11 cellular contexts compared by ENCODE assay signal in the genomic region with DNA sequence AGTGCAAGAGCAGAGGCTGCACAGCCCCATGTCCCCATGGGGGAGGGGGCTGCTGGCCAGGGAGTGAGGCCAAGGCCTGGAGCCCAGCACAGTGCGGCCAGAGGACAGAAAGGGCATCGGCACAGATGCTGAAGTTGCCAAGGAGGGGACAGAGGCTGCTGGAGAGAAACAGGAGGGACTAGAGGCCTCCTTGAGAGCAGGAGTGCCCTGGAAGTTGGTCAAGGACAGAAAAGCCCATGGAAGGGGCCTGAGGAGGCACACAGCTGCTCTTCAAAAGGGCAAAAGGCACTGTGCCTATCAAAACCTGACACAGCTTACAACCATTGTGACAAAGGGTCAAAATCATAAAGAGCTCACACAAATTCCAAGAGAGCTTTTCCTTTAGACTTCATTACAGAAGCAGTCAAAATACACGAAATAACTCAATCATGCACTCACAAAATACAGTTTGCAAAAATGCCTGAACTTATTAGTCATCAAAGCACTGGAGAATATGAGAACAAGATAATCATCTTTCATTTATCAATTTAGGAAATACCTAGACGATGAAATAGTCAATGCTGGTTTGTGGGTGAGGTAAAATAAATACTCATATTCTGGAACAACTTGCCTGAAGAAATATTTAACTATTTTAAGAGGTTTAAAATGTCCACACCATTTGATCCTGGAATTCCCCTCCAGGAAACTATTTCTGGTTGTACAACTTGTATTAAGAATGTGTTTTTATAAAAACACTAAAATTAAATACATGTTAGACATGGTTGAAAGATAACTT.
DNase-seq lines count a peak whose midpoint lies in the region; TF ChIP-seq lines count a peak whose summit lies in the region.
"Had no signal": no experiment of that assay in that cellular context is flagged by ENCODE, and none has a peak within 500 bp of the region (broad histone marks: within the 10 kb centered on the region; RNA-seq: fewer than 3 reads in every experiment).

No MANE protein-coding gene starts in this region.

- CTCF ChIA-PET in activated naive CD4-positive, alpha-beta T cell treated with anti-CD3 and anti-CD28 coated beads, Interleukin-2, amount 10 ng/mL, durations not matched to agents 7 days and 5 days (lab: Charles Lee): no interaction called here

- H3K4me1 ChIP-seq in SJSA1 (replicated peaks): peaks cover 45% of the 10 kb centered on the region
- H3K4me1 ChIP-seq: parathyroid adenoma had no signal

- H3K4me3 Mint-ChIP-seq in progenitor cell of endocrine pancreas (ENCODE audit: low read depth): no peak overlapping the region
- no peak overlapping the region for H3K4me3 Mint-ChIP-seq in activated naive CD4-positive, alpha-beta T cell treated with anti-CD3 and anti-CD28 coated beads, Interleukin-2, amount 10 ng/mL, durations not matched to agents 7 days and 5 days
- H3K4me3 Mint-ChIP-seq: activated T-cell treated with anti-CD3 and anti-CD28 coated beads, Interleukin-2, amount 50 U/mL, for 24 hours had no signal

- intact Hi-C loops in head of caudate nucleus (cut with DNase I): no loop called here

- no peaks in the 10 kb centered on the region for H3K27me3 ChIP-seq in SJSA1 (replicated peaks)

- H3K4me3 ChIP-seq in SJSA1 (no peak overlapping the region), fibroblast of villous mesenchyme (ENCODE audit: low read depth, low read length) (no peak overlapping the region), retinal pigment epithelial cell (ENCODE audit: low read length) (no peak overlapping the region)

- H3K9me3 Mint-ChIP-seq in progenitor cell of endocrine pancreas (ENCODE audit: low read depth): no peaks in the 10 kb centered on the region
- H3K9me3 Mint-ChIP-seq in activated naive CD4-positive, alpha-beta T cell treated with anti-CD3 and anti-CD28 coated beads, Interleukin-2, amount 10 ng/mL, durations not matched to agents 7 days and 5 days: no peaks in the 10 kb centered on the region
- H3K9me3 Mint-ChIP-seq: activated T-cell treated with anti-CD3 and anti-CD28 coated beads, Interleukin-2, amount 50 U/mL, for 24 hours had no signal

- peaks cover 23% of the 10 kb centered on the region for H3K36me3 Mint-ChIP-seq in progenitor cell of endocrine pancreas (ENCODE audit: insufficient read depth)
- peaks cover 9% of the 10 kb centered on the region for H3K36me3 Mint-ChIP-seq in activated naive CD4-positive, alpha-beta T cell treated with anti-CD3 and anti-CD28 coated beads, Interleukin-2, amount 10 ng/mL, durations not matched to agents 7 days and 5 days

- no peaks in the 10 kb centered on the region for H3K9me3 ChIP-seq in SJSA1 (replicated peaks)

- peak overlapping the region; percentile 84 for H3K27ac ChIP-seq in SJSA1
- H3K27ac ChIP-seq: parathyroid adenoma had no signal

- DNase-seq in Daoy (ENCODE audit: low read depth) (peak; percentile 79), SJSA1 (ENCODE audit: low read depth in 1 of 2, low spot score in 2 of 2) (peak in 1 of 2 experiments; percentile 91), fibroblast of villous mesenchyme (ENCODE audit: low read depth) (peak; percentile 75), retinal pigment epithelial cell (ENCODE audit: low read depth) (peak; percentile 81), progenitor cell of endocrine pancreas (ENCODE audit: low spot score, unreplicated experiment) (no peak), Ammon's horn (ENCODE audit: low spot score) (no peak), head of caudate nucleus (no peak)
- DNase-seq in activated naive CD4-positive, alpha-beta T cell treated with anti-CD3 and anti-CD28 coated beads, Interleukin-2, amount 10 ng/mL, durations not matched to agents 7 days and 5 days: no peak
- DNase-seq: activated T-cell treated with anti-CD3 and anti-CD28 coated beads, Interleukin-2, amount 50 U/mL, for 24 hours; NCI-H1417 had no signal

- H3K27ac Mint-ChIP-seq in progenitor cell of endocrine pancreas: no peak overlapping the region
- no peak overlapping the region for H3K27ac Mint-ChIP-seq in activated naive CD4-positive, alpha-beta T cell treated with anti-CD3 and anti-CD28 coated beads, Interleukin-2, amount 10 ng/mL, durations not matched to agents 7 days and 5 days

- H3K36me3 ChIP-seq in SJSA1: peaks cover 32% of the 10 kb centered on the region

- no peaks in the 10 kb centered on the region for H3K27me3 Mint-ChIP-seq in progenitor cell of endocrine pancreas
- no peaks in the 10 kb centered on the region for H3K27me3 Mint-ChIP-seq in activated naive CD4-positive, alpha-beta T cell treated with anti-CD3 and anti-CD28 coated beads, Interleukin-2, amount 10 ng/mL, durations not matched to agents 7 days and 5 days
- H3K27me3 Mint-ChIP-seq: activated T-cell treated with anti-CD3 and anti-CD28 coated beads, Interleukin-2, amount 50 U/mL, for 24 hours had no signal

- H3K4me1 Mint-ChIP-seq in progenitor cell of endocrine pancreas (ENCODE audit: low read depth): no peaks in the 10 kb centered on the region
- H3K4me1 Mint-ChIP-seq in activated naive CD4-positive, alpha-beta T cell treated with anti-CD3 and anti-CD28 coated beads, Interleukin-2, amount 10 ng/mL, durations not matched to agents 7 days and 5 days: no peaks in the 10 kb centered on the region

- no peak for TF ChIP-seq CTCF in fibroblast of villous mesenchyme (IDR thresholded peaks at IDR 0.05; ENCODE audit: insufficient read depth, low read depth, low read length)
- no peak for TF ChIP-seq CTCF in retinal pigment epithelial cell (conservative IDR thresholded peaks at IDR 0.05; ENCODE audit: low read depth, low read length)
- TF ChIP-seq CTCF in progenitor cell of endocrine pancreas (IDR thresholded peaks at IDR 0.05; ENCODE audit: unreplicated experiment): no peak

Comparison
In these comparisons a context has a peak if more than half of its experiments do, and no peak if none do; other contexts are left out.
1. DNase-seq: peak in Daoy (single experiment), fibroblast of villous mesenchyme (single experiment) and retinal pigment epithelial cell (single experiment); none in progenitor cell of endocrine pancreas (single experiment), activated naive CD4-positive, alpha-beta T cell treated with anti-CD3 and anti-CD28 coated beads, Interleukin-2, amount 10 ng/mL, durations not matched to agents 7 days and 5 days (single experiment), Ammon's horn (single experiment) and head of caudate nucleus (0 of 42).